In the genomic region with DNA sequence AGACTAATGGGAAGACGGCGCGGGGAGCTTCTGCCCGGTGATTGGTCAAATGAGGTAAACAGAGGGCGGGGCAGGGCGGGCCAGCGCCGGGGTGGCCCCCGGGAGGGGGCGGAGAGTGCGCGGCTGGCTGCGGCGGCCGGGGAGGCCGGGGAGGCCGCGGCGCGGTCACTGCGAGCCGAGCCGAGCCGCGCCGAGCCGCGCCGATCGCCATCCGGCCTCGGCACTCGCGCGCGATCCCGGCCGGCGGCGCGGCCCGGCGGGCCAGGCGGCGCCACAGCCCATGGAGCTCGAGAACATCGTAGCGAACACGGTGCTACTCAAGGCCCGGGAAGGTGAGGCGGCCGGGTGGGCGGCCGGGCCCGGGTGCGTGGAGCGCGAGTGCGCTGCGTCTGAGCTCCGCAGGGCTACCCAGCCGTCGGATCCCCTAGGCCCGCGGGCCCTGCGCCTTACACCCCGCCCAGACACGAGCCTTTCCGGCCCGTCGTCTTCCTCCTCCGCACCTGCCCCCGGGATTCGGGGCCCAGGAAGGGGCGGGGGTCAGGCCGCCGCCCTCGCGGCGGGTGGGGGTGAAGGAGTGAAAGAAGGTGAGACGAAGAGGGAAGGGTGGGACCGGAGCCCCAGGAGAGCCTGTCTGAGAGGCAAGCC, we compare ENCODE assay signal across 8 cellular contexts. TPM values are rescaled to one million over a fixed set of nuclear protein-coding genes. Genes with fewer than 3 reads are reported as not detected.
A peak's percentile ranks its signal among the peaks of the same experiment; 100 is the strongest.
DNase-seq lines count a peak whose midpoint lies in the region; ATAC-seq, FAIRE-seq and TF ChIP-seq lines count a peak whose summit lies in the region.

Gene GRK6, plus strand, starts transcription at position 111 of the 645 bp plus-strand sequence. Its CDS starts 170 bp downstream, at position 281.

- no peak for DNase-seq in AG04450 (ENCODE audit: low read depth, low spot score)
- DNase-seq in GM12878 (ENCODE audit: low read depth, low spot score), result no peak
- DNase-seq in epidermal melanocyte (ENCODE audit: insufficient read length, low spot score), result no peak

- H3K27ac ChIP-seq in AG04450 (ENCODE audit: low read depth, low read length) (peak within 1 kb of the TSS; percentile 96), GM12878 (ENCODE audit: control insufficient read depth, insufficient read depth) (peak within 1 kb of the TSS; percentile 99), skin epidermis (peak within 1 kb of the TSS; percentile 74 to 97 (median 93))

- in situ Hi-C loops in GM12878 (cut with MboI), result no loop called here

- TF ChIP-seq EP300 in GM12878 (IDR thresholded peaks at IDR 0.05; ENCODE audit: borderline replicate concordance in 1 of 2, control insufficient read depth in 1 of 2, low read depth in 2 of 2, low read length in 2 of 2), result no peak

- peaks cover 46% of the 10 kb centered on the region for H3K79me2 ChIP-seq in GM12878 (ENCODE audit: control insufficient read depth, insufficient read depth, low read length)

- H3K27me3 ChIP-seq in AG04450 (ENCODE audit: control insufficient read depth, insufficient read depth, low read length) (no peaks in the 10 kb centered on the region), GM12878 (replicated peaks in 1 of 2; ENCODE audit: control insufficient read depth in 2 of 2, insufficient read depth in 2 of 2, low read length in 1 of 2) (no peaks in the 10 kb centered on the region), iPS-15b (ENCODE audit: control insufficient read depth, insufficient read depth, low read length) (no peaks in the 10 kb centered on the region)

- peak within 1 kb of the TSS; percentile 76 for H3K4me3 ChIP-seq in AG04450 (ENCODE audit: low read depth, low read length)
- peak within 1 kb of the TSS; percentile 83 for H3K4me3 ChIP-seq in GM12878
- H3K4me3 ChIP-seq in iPS-15b (ENCODE audit: low read depth, low read length), result peak within 1 kb of the TSS; percentile 90
- H3K4me3 ChIP-seq in skin epidermis, result peak within 1 kb of the TSS; percentile 61 to 90 (median 69)

- RAD21 ChIA-PET in GM12878 (lab: Charles Lee; ENCODE audit: unreplicated experiment), result interaction anchor here (0.6 to 11.0 kb wide), 11 partner anchors 14 to 82 kb away, joined by 3 to 288 read pairs (median 7); partner anchors contain the start of gene PRR7

- CTCF ChIA-PET in AG04450 (lab: Charles Lee), result interaction anchor here (0.5 to 4.2 kb wide), 7 partner anchors 12 to 239 kb away, joined by 3 to 26 read pairs (median 4); no protein-coding TSS in a partner anchor
- CTCF ChIA-PET in GM12878 (lab: Yijun Ruan, JAX), result interaction anchor here (0.6 to 13.2 kb wide), 11 partner anchors 12 to 327 kb away, joined by 3 to 188 read pairs (median 10); partner anchors contain the start of genes PFN3 and PRR7

- under 1% methylated on average over 38 of the region's 82 CpGs for WGBS in GM12878 (ENCODE audit: insufficient coverage, insufficient replicate concordance, low lambda C conversion rate, missing lambda C conversion rate)

- H3K9me3 ChIP-seq in AG04450 (ENCODE audit: control insufficient read depth, insufficient read depth, low read length) (no peaks in the 10 kb centered on the region), GM12878 (replicated peaks; ENCODE audit: control insufficient read depth, insufficient read depth, low read length) (no peaks in the 10 kb centered on the region), iPS-15b (ENCODE audit: control insufficient read depth, insufficient read depth, low read length) (no peaks in the 10 kb centered on the region)

- H3K36me3 ChIP-seq in GM12878 (ENCODE audit: control insufficient read depth in 2 of 2, insufficient read depth in 2 of 2, low read length in 1 of 2), result no peaks in the 10 kb centered on the region
- peaks cover 19% of the 10 kb centered on the region for H3K36me3 ChIP-seq in iPS-15b (ENCODE audit: control insufficient read depth, insufficient read depth, low read length)

- peak; percentile 9 for ATAC-seq in GM18909 (IDR thresholded peaks at IDR 0.05; ENCODE audit: poor library complexity, unreplicated experiment)
- peak; percentile 6 for ATAC-seq in HG03196 (IDR thresholded peaks at IDR 0.05; ENCODE audit: unreplicated experiment)
- ATAC-seq in GM12878, result peak; percentile 0; the same call in 1 of the 3 replicates

- BruUV-seq in GM12878 (replicated peaks; lab: Mats Ljungman, UMichigan), result no TSS peak

- FAIRE-seq in GM12878 (lab: Jason Lieb, UNC), result no peak

- SMC1A ChIA-PET in GM12878 (lab: Charles Lee; ENCODE audit: uncharacterized antibody, unreplicated experiment), result interaction anchor here (0.8 to 7.5 kb wide), 13 partner anchors 10 to 81 kb away, joined by 3 to 64 read pairs (median 4); partner anchors contain the start of genes PFN3 and PRR7

- H3K4me2 ChIP-seq in GM12878 (ENCODE audit: control insufficient read depth, insufficient read depth), result peak within 1 kb of the TSS; percentile 100

- H3K4me1 ChIP-seq in GM12878 (ENCODE audit: control insufficient read depth, insufficient read depth, low read length) (peaks cover 45% of the 10 kb centered on the region), iPS-15b (ENCODE audit: control insufficient read depth, insufficient read depth, low read length) (peaks cover 19% of the 10 kb centered on the region)

- POLR2A ChIA-PET in AG04450 (lab: Yijun Ruan, JAX), result interaction anchor here (0.5 to 2.4 kb wide), 17 partner anchors 8 to 293 kb away, joined by 3 to 26 read pairs (median 4); partner anchors contain the start of genes LMAN2, PDLIM7 and PRR7
- POLR2A ChIA-PET in GM12878 (lab: Charles Lee), result interaction anchor here (0.6 to 13.4 kb wide), 17 partner anchors 11 to 888 kb away, joined by 3 to 358 read pairs (median 4); partner anchors contain the start of genes DOK3, F12, PDLIM7 and PFN3

- no peak for TF ChIP-seq POLR2A in GM12878 (IDR thresholded peaks at IDR 0.05; ENCODE audit: low read depth, low read length)

- no peak for TF ChIP-seq RAD21 in GM12878 (IDR thresholded peaks at IDR 0.05; ENCODE audit: insufficient read depth, low read depth, low read length)

- peak within 1 kb of the TSS; percentile 93 for H3K9ac ChIP-seq in GM12878 (ENCODE audit: control insufficient read depth, insufficient read depth, low read length)
- peak within 1 kb of the TSS; percentile 81 for H3K9ac ChIP-seq in iPS-15b (ENCODE audit: low read depth, low read length)

- H2AFZ ChIP-seq in GM12878 (ENCODE audit: control insufficient read depth, low read depth, low read length), result peak within 1 kb of the TSS; percentile 95

- TF ChIP-seq CTCF in AG04450 (IDR thresholded peaks at IDR 0.05; ENCODE audit: low read depth, low read length), result no peak
- TF ChIP-seq CTCF in GM12878 (IDR thresholded peaks at IDR 0.05 in 2 of 3, conservative IDR thresholded peaks at IDR 0.05 in 1 of 3; ENCODE audit: control insufficient read depth in 2 of 3, extremely low read depth in 1 of 3, insufficient read depth in 1 of 3, low read depth in 3 of 3, low read length in 3 of 3), result no peak

- H4K20me1 ChIP-seq in GM12878 (ENCODE audit: control insufficient read depth, insufficient read depth), result no peaks in the 10 kb centered on the region

- intact Hi-C loops in T-helper 1 cell treated with Interleukin-12 subunit alpha and Interleukin-12 subunit beta and Interleukin-4 antibody, amounts not matched to agents 30 ng/mL and 1 ng/mL, for 36 hours (cut with micrococcal nuclease), result loop anchor here (1.0 to 5.0 kb wide), 11 partner anchors 28 to 889 kb away; partner anchors contain the start of genes PDLIM7, PRELID1, RAB24 and RGS14
- intact Hi-C loops in GM12878 (cut with micrococcal nuclease; ENCODE audit: unreplicated experiment), result loop anchor here (1.0 to 2.0 kb wide), 3 partner anchors 14 to 28 kb away; no protein-coding TSS in a partner anchor

TF ChIP-seq in GM12878, 131 proteins besides CTCF, POLR2A, EP300 and RAD21 (continues in another document):
- TF ChIP-seq ZSCAN29 (IDR thresholded peaks at IDR 0.05) (peak; percentile 71; the same call in 1 of the 2 replicates), GATAD2B (conservative IDR thresholded peaks at IDR 0.05; ENCODE audit: low read depth) (peak; percentile 88), EGR1 (IDR thresholded peaks at IDR 0.05; ENCODE audit: borderline replicate concordance in 1 of 2, low read depth in 2 of 2, low read length in 2 of 2) (peak in 1 of 2 experiments; percentile 85; a peak in 1 of 3 replicates), BHLHE40 (IDR thresholded peaks at IDR 0.05; ENCODE audit: borderline replicate concordance in 1 of 2, low read depth in 2 of 2, low read length in 1 of 2) (peak; percentile 51 to 78; a peak in 3 of 4 replicates), NR2C1 (IDR thresholded peaks at IDR 0.05) (peak; percentile 35), IKZF1 (conservative IDR thresholded peaks at IDR 0.05) (peak; percentile 85)

RNA-seq across cellular contexts. Expression of gene GRK6, which starts in this region (rescaled TPM):
- polyA plus RNA-seq in AG04450 (2011; rRNA removed) (16.4 and 21.4 TPM in 2 replicates), GM12878 (2011; rRNA removed) (28.1 and 38.1 TPM in 2 replicates), GM12878 (2014; fragmentation: Illumina TruSeq; extraction: Trizol) (8.6 and 31.1 TPM in 2 replicates), GM12878 (2014; fragmentation: Nextera tagmentation; extraction: Ambion mirVana) (1 to 10 TPM in 1 of 2 experiments, under 1 TPM in 1; 0.79 to 2.6 TPM), GM12878 (2014; rRNA removed) (78.2 and 85.5 TPM in 2 replicates), GM12878 (2016; fragmentation: Nextera tagmentation; extraction: Ambion mirVana) (10 to 100 TPM; 13.5 to 45.1 TPM)
- polyA minus RNA-seq in AG04450 (2011; rRNA and poly(A)+ RNA removed), result 23.7 and 27.5 TPM in 2 replicates
- total RNA-seq in T-helper 1 cell treated with Interleukin-12 subunit alpha and Interleukin-12 subunit beta and Interleukin-4 antibody, amounts not matched to agents 30 ng/mL and 1 ng/mL, for 36 hours, result 137 TPM in 2 replicates
- total RNA-seq in GM12878 (2013; cell fraction: nucleolus; rRNA removed), result 126 and 167 TPM in 2 replicates
- total RNA-seq in GM12878 (2014; rRNA removed) (82.3 and 90.7 TPM in 2 replicates), GM12878 (2014; rRNA removed; fragmentation: Illumina TruSeq; extraction: Trizol) (43.6 and 46.7 TPM in 2 replicates), GM12878 (2021) (118 and 124 TPM in 2 replicates)
- 16.1 TPM for polyA plus RNA-seq in GM12878 (2011; ENCODE audit: low read depth)
- 63.7 and 70.0 TPM in 2 replicates for polyA plus RNA-seq in GM12878 (2011; cell fraction: cytosol; rRNA removed)
- polyA plus RNA-seq in GM12878 (2011; cell fraction: nucleus; rRNA removed), result 103 and 138 TPM in 2 replicates
- polyA plus RNA-seq in GM12878 (2012), result 45.5 and 47.2 TPM in 2 replicates
- 43.4 and 59.9 TPM in 2 replicates for polyA minus RNA-seq in GM12878 (2011; rRNA and poly(A)+ RNA removed)
- 25.1 and 27.3 TPM in 2 replicates for polyA minus RNA-seq in GM12878 (2011; cell fraction: cytosol; rRNA and poly(A)+ RNA removed)
- 71.0 and 116 TPM in 2 replicates for polyA minus RNA-seq in GM12878 (2011; cell fraction: nucleus; rRNA and poly(A)+ RNA removed)
